Comparison of ENCODE assay signal across 23 cellular contexts in the genomic region with DNA sequence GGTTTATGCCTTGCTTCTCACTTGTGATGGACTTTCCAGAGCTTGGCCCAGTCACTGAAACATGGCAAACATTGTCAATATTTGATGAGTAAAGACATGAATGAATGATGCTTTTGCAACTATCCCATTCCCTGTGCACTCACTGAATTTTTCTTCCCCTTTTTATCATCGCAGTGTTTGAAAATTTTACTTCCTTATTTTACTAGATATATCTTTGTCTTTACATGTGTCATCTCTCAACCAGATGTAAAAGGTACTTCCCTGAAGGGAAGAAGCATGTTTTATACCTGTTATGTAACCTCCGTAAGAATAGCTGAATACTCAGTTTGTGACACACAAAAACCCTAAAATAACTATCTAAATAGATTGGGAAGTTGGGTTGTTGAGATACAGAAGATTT.
"Had no signal": no experiment of that assay in that cellular context is flagged by ENCODE, and none has a peak within 500 bp of the region (broad histone marks: within the 10 kb centered on the region; RNA-seq: fewer than 3 reads in every experiment).

No MANE protein-coding gene starts in this region.

- H3K9me3 Mint-ChIP-seq: activated CD8-positive, alpha-beta T cell treated with anti-CD3 and anti-CD28 coated beads for 36 hours had no signal

- H3K27ac Mint-ChIP-seq: activated CD4-positive, alpha-beta T cell treated with anti-CD3 and anti-CD28 coated beads, Interleukin-2, amount 10 ng/mL, durations not matched to agents 24 days and 14 days; activated CD8-positive, alpha-beta T cell treated with anti-CD3 and anti-CD28 coated beads for 36 hours; activated naive CD4-positive, alpha-beta T cell treated with anti-CD3 and anti-CD28 coated beads, Interleukin-2, amount 10 ng/mL, durations not matched to agents 7 days and 5 days; activated naive CD8-positive, alpha-beta T cell treated with anti-CD3 and anti-CD28 coated beads, Interleukin-2, amount 50 U/mL, for 24 hours; activated T-cell treated with anti-CD3 and anti-CD28 coated beads, Interleukin-2, amount 50 U/mL, for 24 hours; activated T-helper 2 cell treated with anti-CD3 and anti-CD28 coated beads, Interferon-gamma antibody, Interleukin-2, Interleukin-4, amounts not matched to agents 10 μg/mL and 5 μg/mL and 100 μg/mL, durations not matched to agents 14 hours and 24 hours and 36 hours; progenitor cell of endocrine pancreas; stimulated activated naive CD8-positive, alpha-beta T cell treated with anti-CD3 and anti-CD28 coated beads, Interleukin-15, Interleukin-2, amounts not matched to agents 100 ng/mL and 50 ng/mL, for 24 hours had no signal

- H3K36me3 ChIP-seq: brain microvascular endothelial cell, gastrocnemius medialis, heart left ventricle, left lung, right atrium auricular region, tibial nerve, uterus had no signal

- H3K9me3 ChIP-seq: gastrocnemius medialis, heart left ventricle, mucosa of descending colon, right atrium auricular region, tibial nerve, uterus had no signal

- H3K27ac ChIP-seq: brain microvascular endothelial cell, gastrocnemius medialis, heart left ventricle, left lung, right atrium auricular region, tibial nerve, uterus had no signal

- H3K4me1 Mint-ChIP-seq: activated CD4-positive, alpha-beta T cell treated with anti-CD3 and anti-CD28 coated beads, Interleukin-2, amount 10 ng/mL, durations not matched to agents 24 days and 14 days; activated naive CD4-positive, alpha-beta T cell treated with anti-CD3 and anti-CD28 coated beads, Interleukin-2, amount 10 ng/mL, durations not matched to agents 7 days and 5 days; activated naive CD8-positive, alpha-beta T cell treated with anti-CD3 and anti-CD28 coated beads, Interleukin-2, amount 50 U/mL, for 24 hours; central memory CD8-positive, alpha-beta T cell had no signal

- DNase-seq: activated CD4-positive, alpha-beta T cell treated with anti-CD3 and anti-CD28 coated beads, Interleukin-2, amount 10 ng/mL, durations not matched to agents 24 days and 14 days; activated CD8-positive, alpha-beta T cell treated with anti-CD3 and anti-CD28 coated beads for 36 hours; activated naive CD4-positive, alpha-beta T cell treated with anti-CD3 and anti-CD28 coated beads, Interleukin-2, amount 10 ng/mL, durations not matched to agents 7 days and 5 days; activated naive CD8-positive, alpha-beta T cell treated with anti-CD3 and anti-CD28 coated beads, Interleukin-2, amount 50 U/mL, for 24 hours; activated T-cell treated with anti-CD3 and anti-CD28 coated beads, Interleukin-2, amount 50 U/mL, for 24 hours; aorta; brain microvascular endothelial cell; cortex of kidney; gastrocnemius medialis; heart left ventricle; mucosa of descending colon; naive B cell; T-helper 9 cell; uterus had no signal

- H3K4me1 ChIP-seq: gastrocnemius medialis, heart left ventricle, left lung, right atrium auricular region, tibial nerve, uterus had no signal

- H3K36me3 Mint-ChIP-seq: activated naive CD4-positive, alpha-beta T cell treated with anti-CD3 and anti-CD28 coated beads, Interleukin-2, amount 10 ng/mL, durations not matched to agents 7 days and 5 days; naive B cell had no signal

- ATAC-seq: activated CD8-positive, alpha-beta T cell treated with anti-CD3 and anti-CD28 coated beads for 36 hours; activated naive CD8-positive, alpha-beta T cell treated with anti-CD3 and anti-CD28 coated beads, Interleukin-2, amount 50 U/mL, for 24 hours; gastrocnemius medialis; heart left ventricle had no signal

- FAIRE-seq: endometrium had no signal

- H3K27me3 Mint-ChIP-seq: activated CD4-positive, alpha-beta T cell treated with anti-CD3 and anti-CD28 coated beads, Interleukin-2, amount 10 ng/mL, durations not matched to agents 24 days and 14 days; activated CD8-positive, alpha-beta T cell treated with anti-CD3 and anti-CD28 coated beads for 36 hours; activated naive CD4-positive, alpha-beta T cell treated with anti-CD3 and anti-CD28 coated beads, Interleukin-2, amount 10 ng/mL, durations not matched to agents 7 days and 5 days; activated naive CD8-positive, alpha-beta T cell treated with anti-CD3 and anti-CD28 coated beads, Interleukin-2, amount 50 U/mL, for 24 hours; activated T-cell treated with anti-CD3 and anti-CD28 coated beads, Interleukin-2, amount 50 U/mL, for 24 hours; central memory CD8-positive, alpha-beta T cell; progenitor cell of endocrine pancreas; stimulated activated naive CD8-positive, alpha-beta T cell treated with anti-CD3 and anti-CD28 coated beads, Interleukin-15, Interleukin-2, amounts not matched to agents 100 ng/mL and 50 ng/mL, for 24 hours had no signal

- H3K4me3 Mint-ChIP-seq: activated CD4-positive, alpha-beta T cell treated with anti-CD3 and anti-CD28 coated beads, Interleukin-2, amount 10 ng/mL, durations not matched to agents 24 days and 14 days; activated CD8-positive, alpha-beta T cell treated with anti-CD3 and anti-CD28 coated beads for 36 hours; activated naive CD4-positive, alpha-beta T cell treated with anti-CD3 and anti-CD28 coated beads, Interleukin-2, amount 10 ng/mL, durations not matched to agents 7 days and 5 days; activated naive CD8-positive, alpha-beta T cell treated with anti-CD3 and anti-CD28 coated beads, Interleukin-2, amount 50 U/mL, for 24 hours; activated T-cell treated with anti-CD3 and anti-CD28 coated beads, Interleukin-2, amount 50 U/mL, for 24 hours; central memory CD8-positive, alpha-beta T cell; naive B cell; neural crest cell; stimulated activated naive CD8-positive, alpha-beta T cell treated with anti-CD3 and anti-CD28 coated beads, Interleukin-15, Interleukin-2, amounts not matched to agents 100 ng/mL and 50 ng/mL, for 24 hours had no signal

- H3K27me3 ChIP-seq: brain microvascular endothelial cell, gastrocnemius medialis, heart left ventricle, left lung, right atrium auricular region, tibial nerve, uterus had no signal

- H3K4me3 ChIP-seq: gastrocnemius medialis, heart left ventricle, left lung, mucosa of descending colon, right atrium auricular region, tibial nerve, uterus had no signal
